ENCODE assay signal across 2 cellular contexts in the genomic region with DNA sequence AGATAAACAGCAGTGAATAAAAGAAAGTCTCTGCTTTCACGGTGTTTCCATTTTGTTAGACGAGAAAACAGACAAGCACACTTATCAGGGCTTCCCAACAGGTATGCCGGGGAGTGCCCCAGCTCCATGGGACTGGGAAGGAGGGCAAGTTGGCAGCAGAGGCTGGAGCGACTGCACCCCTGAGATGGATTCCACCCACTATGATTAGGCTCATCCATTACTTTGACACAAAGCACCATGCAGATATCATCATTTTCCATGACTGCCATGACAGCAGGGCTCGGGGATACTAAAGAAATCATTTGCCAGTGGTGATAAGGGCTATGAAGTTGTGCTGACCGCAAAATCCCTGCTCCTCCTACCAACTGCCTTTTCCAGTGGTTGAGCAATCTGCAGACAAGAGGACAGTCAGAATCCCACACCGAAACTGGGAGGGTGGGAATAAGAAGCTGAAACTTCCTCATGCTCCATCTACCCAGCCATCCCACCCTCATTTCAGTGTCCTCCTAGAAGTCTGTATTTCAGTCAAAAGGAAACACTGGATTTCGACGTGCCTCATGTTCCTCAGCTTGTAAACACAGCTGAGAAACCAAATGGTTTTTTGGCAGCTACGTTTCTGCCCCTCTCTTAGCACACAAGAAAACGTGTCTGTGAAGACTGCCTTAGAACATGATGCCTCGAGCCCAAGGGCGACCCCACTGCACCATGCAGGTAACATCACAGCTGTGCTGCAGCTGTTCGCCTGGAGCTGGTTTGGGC.
A peak's percentile ranks its signal among the peaks of the same experiment; 100 is the strongest.
TF ChIP-seq lines count a peak whose summit lies in the region.

No MANE protein-coding gene starts in this region.

TF ChIP-seq in GM23338, 12 proteins besides CTCF, POLR2A, EP300 and RAD21 (continued from another document):
- TF ChIP-seq, protein P1, sequence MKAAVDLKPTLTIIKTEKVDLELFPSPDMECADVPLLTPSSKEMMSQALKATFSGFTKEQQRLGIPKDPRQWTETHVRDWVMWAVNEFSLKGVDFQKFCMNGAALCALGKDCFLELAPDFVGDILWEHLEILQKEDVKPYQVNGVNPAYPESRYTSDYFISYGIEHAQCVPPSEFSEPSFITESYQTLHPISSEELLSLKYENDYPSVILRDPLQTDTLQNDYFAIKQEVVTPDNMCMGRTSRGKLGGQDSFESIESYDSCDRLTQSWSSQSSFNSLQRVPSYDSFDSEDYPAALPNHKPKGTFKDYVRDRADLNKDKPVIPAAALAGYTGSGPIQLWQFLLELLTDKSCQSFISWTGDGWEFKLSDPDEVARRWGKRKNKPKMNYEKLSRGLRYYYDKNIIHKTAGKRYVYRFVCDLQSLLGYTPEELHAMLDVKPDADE (IDR thresholded peaks at IDR 0.05), result no peak
- no peak for TF ChIP-seq JUNB (IDR thresholded peaks at IDR 0.05; ENCODE audit: unreplicated experiment)
- no peak for TF ChIP-seq NANOG (IDR thresholded peaks at IDR 0.05; ENCODE audit: borderline replicate concordance)
- no peak for TF ChIP-seq EZH2 (IDR thresholded peaks at IDR 0.05; ENCODE audit: low read depth, unreplicated experiment)

TF ChIP-seq in HepG2, 621 proteins besides CTCF, POLR2A, EP300 and RAD21 (continued from another document and continues in another):
- TF ChIP-seq HMG20A (CRISPR knock-in tag; IDR thresholded peaks at IDR 0.05; ENCODE audit: borderline replicate concordance) (no peak), RBM22 (optimal IDR thresholded peaks at IDR 0.05; ENCODE audit: low read length) (peak; percentile 37), MTA3 (CRISPR knock-in tag; IDR thresholded peaks at IDR 0.05) (no peak), NONO (IDR thresholded peaks at IDR 0.05) (no peak), NONO (CRISPR knock-in tag; conservative IDR thresholded peaks at IDR 0.05) (peak; percentile 63; the same call in 1 of the 2 replicates), ZBTB7B (CRISPR knock-in tag; IDR thresholded peaks at IDR 0.05) (0 out of 2 replicates have a peak, but pooled peaks have one; percentile 49), ZFP1 (CRISPR knock-in tag; IDR thresholded peaks at IDR 0.05) (no peak), KMT2B (CRISPR knock-in tag; IDR thresholded peaks at IDR 0.05) (peak; percentile 21; the same call in 1 of the 2 replicates), PITX1 (CRISPR knock-in tag; IDR thresholded peaks at IDR 0.05) (peak; percentile 67), GATAD2A (CRISPR knock-in tag; IDR thresholded peaks at IDR 0.05) (peak; percentile 54; the same call in 1 of the 2 replicates), XRCC5 (optimal IDR thresholded peaks at IDR 0.05; ENCODE audit: low read length) (peak; percentile 37), HES4 (CRISPR knock-in tag; IDR thresholded peaks at IDR 0.05; ENCODE audit: borderline replicate concordance) (no peak), TAF1 (CRISPR knock-in tag; IDR thresholded peaks at IDR 0.05) (peak; percentile 38; the same call in 1 of the 2 replicates), AKAP8 (CRISPR knock-in tag; IDR thresholded peaks at IDR 0.05) (no peak), TGIF2 (CRISPR knock-in tag; IDR thresholded peaks at IDR 0.05) (peak; percentile 71; the same call in 1 of the 2 replicates), SOX5 (CRISPR knock-in tag; IDR thresholded peaks at IDR 0.05; ENCODE audit: borderline replicate concordance) (peak; percentile 7; the same call in 1 of the 2 replicates), GABPA (IDR thresholded peaks at IDR 0.05; ENCODE audit: low read depth, low read length) (no peak), GABPA (CRISPR knock-in tag; IDR thresholded peaks at IDR 0.05; ENCODE audit: low read depth) (0 out of 2 replicates have a peak, but pooled peaks have one; percentile 7), HDAC1 (CRISPR knock-in tag; IDR thresholded peaks at IDR 0.05) (0 out of 2 replicates have a peak, but pooled peaks have one; percentile 15), DMAP1 (CRISPR knock-in tag; IDR thresholded peaks at IDR 0.05) (0 out of 2 replicates have a peak, but pooled peaks have one; percentile 35), PCBP1 (IDR thresholded peaks at IDR 0.05; ENCODE audit: borderline replicate concordance, low read depth, low read length) (no peak), KLF13 (CRISPR knock-in tag; IDR thresholded peaks at IDR 0.05) (no peak), MBNL3 (CRISPR knock-in tag; conservative IDR thresholded peaks at IDR 0.05) (no peak), CEBPB (IDR thresholded peaks at IDR 0.05; ENCODE audit: borderline replicate concordance, low read depth, low read length) (peak; percentile 87), ASH2L (IDR thresholded peaks at IDR 0.05; ENCODE audit: insufficient read length, low read depth, low read length) (peak; percentile 39), ZNF501 (CRISPR knock-in tag; IDR thresholded peaks at IDR 0.05) (0 out of 2 replicates have a peak, but pooled peaks have one; percentile 7), TBX2 (CRISPR knock-in tag; IDR thresholded peaks at IDR 0.05; ENCODE audit: borderline replicate concordance) (peak; percentile 51; the same call in 1 of the 2 replicates), MAFF (IDR thresholded peaks at IDR 0.05; ENCODE audit: low read depth, low read length) (peak; percentile 40; the same call in 1 of the 2 replicates)
- TF ChIP-seq, protein P2, sequence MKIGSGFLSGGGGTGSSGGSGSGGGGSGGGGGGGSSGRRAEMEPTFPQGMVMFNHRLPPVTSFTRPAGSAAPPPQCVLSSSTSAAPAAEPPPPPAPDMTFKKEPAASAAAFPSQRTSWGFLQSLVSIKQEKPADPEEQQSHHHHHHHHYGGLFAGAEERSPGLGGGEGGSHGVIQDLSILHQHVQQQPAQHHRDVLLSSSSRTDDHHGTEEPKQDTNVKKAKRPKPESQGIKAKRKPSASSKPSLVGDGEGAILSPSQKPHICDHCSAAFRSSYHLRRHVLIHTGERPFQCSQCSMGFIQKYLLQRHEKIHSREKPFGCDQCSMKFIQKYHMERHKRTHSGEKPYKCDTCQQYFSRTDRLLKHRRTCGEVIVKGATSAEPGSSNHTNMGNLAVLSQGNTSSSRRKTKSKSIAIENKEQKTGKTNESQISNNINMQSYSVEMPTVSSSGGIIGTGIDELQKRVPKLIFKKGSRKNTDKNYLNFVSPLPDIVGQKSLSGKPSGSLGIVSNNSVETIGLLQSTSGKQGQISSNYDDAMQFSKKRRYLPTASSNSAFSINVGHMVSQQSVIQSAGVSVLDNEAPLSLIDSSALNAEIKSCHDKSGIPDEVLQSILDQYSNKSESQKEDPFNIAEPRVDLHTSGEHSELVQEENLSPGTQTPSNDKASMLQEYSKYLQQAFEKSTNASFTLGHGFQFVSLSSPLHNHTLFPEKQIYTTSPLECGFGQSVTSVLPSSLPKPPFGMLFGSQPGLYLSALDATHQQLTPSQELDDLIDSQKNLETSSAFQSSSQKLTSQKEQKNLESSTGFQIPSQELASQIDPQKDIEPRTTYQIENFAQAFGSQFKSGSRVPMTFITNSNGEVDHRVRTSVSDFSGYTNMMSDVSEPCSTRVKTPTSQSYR (CRISPR knock-in tag; IDR thresholded peaks at IDR 0.05; ENCODE audit: borderline replicate concordance), result no peak
- TF ChIP-seq, protein P3, sequence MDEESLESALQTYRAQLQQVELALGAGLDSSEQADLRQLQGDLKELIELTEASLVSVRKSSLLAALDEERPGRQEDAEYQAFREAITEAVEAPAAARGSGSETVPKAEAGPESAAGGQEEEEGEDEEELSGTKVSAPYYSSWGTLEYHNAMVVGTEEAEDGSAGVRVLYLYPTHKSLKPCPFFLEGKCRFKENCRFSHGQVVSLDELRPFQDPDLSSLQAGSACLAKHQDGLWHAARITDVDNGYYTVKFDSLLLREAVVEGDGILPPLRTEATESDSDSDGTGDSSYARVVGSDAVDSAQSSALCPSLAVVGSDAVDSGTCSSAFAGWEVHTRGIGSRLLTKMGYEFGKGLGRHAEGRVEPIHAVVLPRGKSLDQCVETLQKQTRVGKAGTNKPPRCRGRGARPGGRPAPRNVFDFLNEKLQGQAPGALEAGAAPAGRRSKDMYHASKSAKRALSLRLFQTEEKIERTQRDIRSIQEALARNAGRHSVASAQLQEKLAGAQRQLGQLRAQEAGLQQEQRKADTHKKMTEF (CRISPR knock-in tag; IDR thresholded peaks at IDR 0.05), result no peak
- TF ChIP-seq, protein P4, sequence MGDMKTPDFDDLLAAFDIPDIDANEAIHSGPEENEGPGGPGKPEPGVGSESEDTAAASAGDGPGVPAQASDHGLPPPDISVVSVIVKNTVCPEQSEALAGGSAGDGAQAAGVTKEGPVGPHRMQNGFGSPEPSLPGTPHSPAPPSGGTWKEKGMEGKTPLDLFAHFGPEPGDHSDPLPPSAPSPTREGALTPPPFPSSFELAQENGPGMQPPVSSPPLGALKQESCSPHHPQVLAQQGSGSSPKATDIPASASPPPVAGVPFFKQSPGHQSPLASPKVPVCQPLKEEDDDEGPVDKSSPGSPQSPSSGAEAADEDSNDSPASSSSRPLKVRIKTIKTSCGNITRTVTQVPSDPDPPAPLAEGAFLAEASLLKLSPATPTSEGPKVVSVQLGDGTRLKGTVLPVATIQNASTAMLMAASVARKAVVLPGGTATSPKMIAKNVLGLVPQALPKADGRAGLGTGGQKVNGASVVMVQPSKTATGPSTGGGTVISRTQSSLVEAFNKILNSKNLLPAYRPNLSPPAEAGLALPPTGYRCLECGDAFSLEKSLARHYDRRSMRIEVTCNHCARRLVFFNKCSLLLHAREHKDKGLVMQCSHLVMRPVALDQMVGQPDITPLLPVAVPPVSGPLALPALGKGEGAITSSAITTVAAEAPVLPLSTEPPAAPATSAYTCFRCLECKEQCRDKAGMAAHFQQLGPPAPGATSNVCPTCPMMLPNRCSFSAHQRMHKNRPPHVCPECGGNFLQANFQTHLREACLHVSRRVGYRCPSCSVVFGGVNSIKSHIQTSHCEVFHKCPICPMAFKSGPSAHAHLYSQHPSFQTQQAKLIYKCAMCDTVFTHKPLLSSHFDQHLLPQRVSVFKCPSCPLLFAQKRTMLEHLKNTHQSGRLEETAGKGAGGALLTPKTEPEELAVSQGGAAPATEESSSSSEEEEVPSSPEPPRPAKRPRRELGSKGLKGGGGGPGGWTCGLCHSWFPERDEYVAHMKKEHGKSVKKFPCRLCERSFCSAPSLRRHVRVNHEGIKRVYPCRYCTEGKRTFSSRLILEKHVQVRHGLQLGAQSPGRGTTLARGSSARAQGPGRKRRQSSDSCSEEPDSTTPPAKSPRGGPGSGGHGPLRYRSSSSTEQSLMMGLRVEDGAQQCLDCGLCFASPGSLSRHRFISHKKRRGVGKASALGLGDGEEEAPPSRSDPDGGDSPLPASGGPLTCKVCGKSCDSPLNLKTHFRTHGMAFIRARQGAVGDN (CRISPR knock-in tag; IDR thresholded peaks at IDR 0.05), result peak; percentile 84
- TF ChIP-seq, protein P5, sequence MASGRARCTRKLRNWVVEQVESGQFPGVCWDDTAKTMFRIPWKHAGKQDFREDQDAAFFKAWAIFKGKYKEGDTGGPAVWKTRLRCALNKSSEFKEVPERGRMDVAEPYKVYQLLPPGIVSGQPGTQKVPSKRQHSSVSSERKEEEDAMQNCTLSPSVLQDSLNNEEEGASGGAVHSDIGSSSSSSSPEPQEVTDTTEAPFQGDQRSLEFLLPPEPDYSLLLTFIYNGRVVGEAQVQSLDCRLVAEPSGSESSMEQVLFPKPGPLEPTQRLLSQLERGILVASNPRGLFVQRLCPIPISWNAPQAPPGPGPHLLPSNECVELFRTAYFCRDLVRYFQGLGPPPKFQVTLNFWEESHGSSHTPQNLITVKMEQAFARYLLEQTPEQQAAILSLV (CRISPR knock-in tag; IDR thresholded peaks at IDR 0.05; ENCODE audit: borderline replicate concordance), result peak; percentile 38; the same call in 1 of the 2 replicates
- TF ChIP-seq, protein P6, sequence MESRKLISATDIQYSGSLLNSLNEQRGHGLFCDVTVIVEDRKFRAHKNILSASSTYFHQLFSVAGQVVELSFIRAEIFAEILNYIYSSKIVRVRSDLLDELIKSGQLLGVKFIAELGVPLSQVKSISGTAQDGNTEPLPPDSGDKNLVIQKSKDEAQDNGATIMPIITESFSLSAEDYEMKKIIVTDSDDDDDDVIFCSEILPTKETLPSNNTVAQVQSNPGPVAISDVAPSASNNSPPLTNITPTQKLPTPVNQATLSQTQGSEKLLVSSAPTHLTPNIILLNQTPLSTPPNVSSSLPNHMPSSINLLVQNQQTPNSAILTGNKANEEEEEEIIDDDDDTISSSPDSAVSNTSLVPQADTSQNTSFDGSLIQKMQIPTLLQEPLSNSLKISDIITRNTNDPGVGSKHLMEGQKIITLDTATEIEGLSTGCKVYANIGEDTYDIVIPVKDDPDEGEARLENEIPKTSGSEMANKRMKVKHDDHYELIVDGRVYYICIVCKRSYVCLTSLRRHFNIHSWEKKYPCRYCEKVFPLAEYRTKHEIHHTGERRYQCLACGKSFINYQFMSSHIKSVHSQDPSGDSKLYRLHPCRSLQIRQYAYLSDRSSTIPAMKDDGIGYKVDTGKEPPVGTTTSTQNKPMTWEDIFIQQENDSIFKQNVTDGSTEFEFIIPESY (CRISPR knock-in tag; IDR thresholded peaks at IDR 0.05), result no peak
- TF ChIP-seq, protein P7, sequence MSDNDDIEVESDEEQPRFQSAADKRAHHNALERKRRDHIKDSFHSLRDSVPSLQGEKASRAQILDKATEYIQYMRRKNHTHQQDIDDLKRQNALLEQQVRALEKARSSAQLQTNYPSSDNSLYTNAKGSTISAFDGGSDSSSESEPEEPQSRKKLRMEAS (IDR thresholded peaks at IDR 0.05), result peak; percentile 21; the same call in 1 of the 2 replicates
- TF ChIP-seq, protein P8, sequence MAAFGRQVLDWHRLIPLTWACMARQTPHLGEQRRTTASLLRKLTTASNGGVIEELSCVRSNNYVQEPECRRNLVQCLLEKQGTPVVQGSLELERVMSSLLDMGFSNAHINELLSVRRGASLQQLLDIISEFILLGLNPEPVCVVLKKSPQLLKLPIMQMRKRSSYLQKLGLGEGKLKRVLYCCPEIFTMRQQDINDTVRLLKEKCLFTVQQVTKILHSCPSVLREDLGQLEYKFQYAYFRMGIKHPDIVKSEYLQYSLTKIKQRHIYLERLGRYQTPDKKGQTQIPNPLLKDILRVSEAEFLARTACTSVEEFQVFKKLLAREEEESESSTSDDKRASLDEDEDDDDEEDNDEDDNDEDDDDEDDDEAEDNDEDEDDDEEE (CRISPR knock-in tag; IDR thresholded peaks at IDR 0.05), result no peak
- TF ChIP-seq, protein P9, sequence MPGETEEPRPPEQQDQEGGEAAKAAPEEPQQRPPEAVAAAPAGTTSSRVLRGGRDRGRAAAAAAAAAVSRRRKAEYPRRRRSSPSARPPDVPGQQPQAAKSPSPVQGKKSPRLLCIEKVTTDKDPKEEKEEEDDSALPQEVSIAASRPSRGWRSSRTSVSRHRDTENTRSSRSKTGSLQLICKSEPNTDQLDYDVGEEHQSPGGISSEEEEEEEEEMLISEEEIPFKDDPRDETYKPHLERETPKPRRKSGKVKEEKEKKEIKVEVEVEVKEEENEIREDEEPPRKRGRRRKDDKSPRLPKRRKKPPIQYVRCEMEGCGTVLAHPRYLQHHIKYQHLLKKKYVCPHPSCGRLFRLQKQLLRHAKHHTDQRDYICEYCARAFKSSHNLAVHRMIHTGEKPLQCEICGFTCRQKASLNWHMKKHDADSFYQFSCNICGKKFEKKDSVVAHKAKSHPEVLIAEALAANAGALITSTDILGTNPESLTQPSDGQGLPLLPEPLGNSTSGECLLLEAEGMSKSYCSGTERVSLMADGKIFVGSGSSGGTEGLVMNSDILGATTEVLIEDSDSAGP (CRISPR knock-in tag; IDR thresholded peaks at IDR 0.05; ENCODE audit: borderline replicate concordance), result peak; percentile 22; the same call in 1 of the 2 replicates
- TF ChIP-seq, protein P10, sequence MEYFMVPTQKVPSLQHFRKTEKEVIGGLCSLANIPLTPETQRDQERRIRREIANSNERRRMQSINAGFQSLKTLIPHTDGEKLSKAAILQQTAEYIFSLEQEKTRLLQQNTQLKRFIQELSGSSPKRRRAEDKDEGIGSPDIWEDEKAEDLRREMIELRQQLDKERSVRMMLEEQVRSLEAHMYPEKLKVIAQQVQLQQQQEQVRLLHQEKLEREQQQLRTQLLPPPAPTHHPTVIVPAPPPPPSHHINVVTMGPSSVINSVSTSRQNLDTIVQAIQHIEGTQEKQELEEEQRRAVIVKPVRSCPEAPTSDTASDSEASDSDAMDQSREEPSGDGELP (IDR thresholded peaks at IDR 0.05; ENCODE audit: borderline replicate concordance, low read depth), result peak; percentile 65; the same call in 1 of the 2 replicates
